5 cellular contexts compared by ENCODE assay signal in the genomic region with DNA sequence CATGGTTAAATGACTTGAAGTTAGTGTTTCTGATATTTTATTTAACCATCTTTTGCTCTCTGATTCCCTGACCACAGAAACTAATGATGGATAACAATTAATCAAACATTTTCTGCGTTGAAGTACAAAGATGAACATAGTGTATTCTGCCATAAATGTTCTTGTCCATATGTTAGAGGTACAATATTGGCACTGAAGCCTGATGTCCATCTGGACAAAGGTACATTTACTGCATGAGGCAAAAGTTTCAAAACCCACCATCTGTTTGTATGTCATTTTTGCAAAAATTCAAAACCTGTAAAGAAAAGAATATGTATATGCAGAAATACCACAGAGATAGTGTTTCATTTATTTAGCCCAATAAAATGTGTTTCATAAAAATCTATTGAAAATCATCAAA.
"Had no signal": no experiment of that assay in that cellular context is flagged by ENCODE, and none has a peak within 500 bp of the region (broad histone marks: within the 10 kb centered on the region; RNA-seq: fewer than 3 reads in every experiment).

No MANE protein-coding gene starts in this region.

- DNase-seq: GM23248, GOT3, H9, HCEC 1CT, KBM-7 had no signal
